12 cellular contexts compared by ENCODE assay signal in genomic region chr6:29886686-29887085, GRCh38. TPM values are rescaled to one million over a fixed set of nuclear protein-coding genes. Genes with fewer than 3 reads are reported as not detected.
DNase-seq lines count a peak whose midpoint lies in the region; ATAC-seq, FAIRE-seq and TF ChIP-seq lines count a peak whose summit lies in the region.
"Had no signal": no experiment of that assay in that cellular context is flagged by ENCODE, and none has a peak within 500 bp of the region (broad histone marks: within the 10 kb centered on the region; RNA-seq: fewer than 3 reads in every experiment).

No MANE protein-coding gene starts in this region.

- H3K4me1 Mint-ChIP-seq in activated T-helper 2 cell treated with anti-CD3 and anti-CD28 coated beads, Interferon-gamma antibody, Interleukin-2, Interleukin-4, amounts not matched to agents 10 μg/mL and 5 μg/mL and 100 μg/mL, durations not matched to agents 14 hours and 24 hours and 36 hours (ENCODE audit: low read depth): peaks cover 9% of the 10 kb centered on the region
- H3K4me1 Mint-ChIP-seq in memory B cell (peaks cover 12% of the 10 kb centered on the region), type B pancreatic cell (ENCODE audit: unreplicated experiment) (no peaks in the 10 kb centered on the region), T-helper 17 cell (peaks cover 2% of the 10 kb centered on the region)

- no peak for FAIRE-seq in RCC 7860 (lab: Jason Lieb, UNC)
- FAIRE-seq: colon had no signal

- H3K27ac ChIP-seq in left ventricle myocardium inferior (replicated peaks): peak overlapping the region; percentile 92

- intact Hi-C loops in left ventricle myocardium inferior (cut with micrococcal nuclease): no loop called here
- intact Hi-C loops in cardiac septum (cut with DNase I): loop anchor here (5.0 kb wide), 2 partner anchors 41 to 56 kb away; partner anchors contain the start of gene HLA-A
- intact Hi-C loops in activated T-helper 2 cell treated with anti-CD3 and anti-CD28 coated beads, Interferon-gamma antibody, Interleukin-2, Interleukin-4, amounts not matched to agents 10 μg/mL and 5 μg/mL and 100 μg/mL, durations not matched to agents 14 hours and 24 hours and 36 hours (cut with micrococcal nuclease): loop anchor here (10.0 kb wide), 1 partner anchor 78 kb away; no protein-coding TSS in a partner anchor

- H3K27me3 ChIP-seq in left ventricle myocardium inferior (ENCODE audit: low read depth): no peaks in the 10 kb centered on the region

- DNase-seq in left ventricle myocardium inferior: no peak
- no peak for DNase-seq in cardiac septum (ENCODE audit: low spot score)
- no peak for DNase-seq in activated T-helper 2 cell treated with anti-CD3 and anti-CD28 coated beads, Interferon-gamma antibody, Interleukin-2, Interleukin-4, amounts not matched to agents 10 μg/mL and 5 μg/mL and 100 μg/mL, durations not matched to agents 14 hours and 24 hours and 36 hours (ENCODE audit: low spot score)
- no peak for DNase-seq in memory B cell (ENCODE audit: low spot score in 2 of 2)
- no peak for DNase-seq in type B pancreatic cell (ENCODE audit: extremely low spot score, unreplicated experiment)
- no peak for DNase-seq in T-helper 17 cell
- DNase-seq in RCC 7860 (ENCODE audit: low spot score): no peak
- DNase-seq: COR-L47, NCI-H1105 treated with DMSO at 0.1 percent for 48 hours, NCI-H774 had no signal

- H3K4me1 ChIP-seq in left ventricle myocardium inferior: peaks cover 10% of the 10 kb centered on the region

- ATAC-seq in memory B cell (ENCODE audit: low read depth): no peak
- ATAC-seq in T-helper 17 cell: no peak
- ATAC-seq in HG03432 (IDR thresholded peaks at IDR 0.05; ENCODE audit: unreplicated experiment): no peak

- H3K27me3 Mint-ChIP-seq in activated T-helper 2 cell treated with anti-CD3 and anti-CD28 coated beads, Interferon-gamma antibody, Interleukin-2, Interleukin-4, amounts not matched to agents 10 μg/mL and 5 μg/mL and 100 μg/mL, durations not matched to agents 14 hours and 24 hours and 36 hours (ENCODE audit: low read depth): peaks cover 24% of the 10 kb centered on the region
- H3K27me3 Mint-ChIP-seq in memory B cell (no peaks in the 10 kb centered on the region), type B pancreatic cell (peaks cover 78% of the 10 kb centered on the region), T-helper 17 cell (no peaks in the 10 kb centered on the region)

- no peaks in the 10 kb centered on the region for H3K36me3 ChIP-seq in left ventricle myocardium inferior

- H3K9me3 Mint-ChIP-seq in activated T-helper 2 cell treated with anti-CD3 and anti-CD28 coated beads, Interferon-gamma antibody, Interleukin-2, Interleukin-4, amounts not matched to agents 10 μg/mL and 5 μg/mL and 100 μg/mL, durations not matched to agents 14 hours and 24 hours and 36 hours: peaks cover 18% of the 10 kb centered on the region
- no peaks in the 10 kb centered on the region for H3K9me3 Mint-ChIP-seq in memory B cell
- no peaks in the 10 kb centered on the region for H3K9me3 Mint-ChIP-seq in type B pancreatic cell

- H3K9me3 ChIP-seq in left ventricle myocardium inferior (replicated peaks) (no peaks in the 10 kb centered on the region), T-helper 17 cell (ENCODE audit: control insufficient read depth, low read length, poor library complexity, severe bottlenecking) (no peaks in the 10 kb centered on the region)

- H3K4me3 Mint-ChIP-seq in activated T-helper 2 cell treated with anti-CD3 and anti-CD28 coated beads, Interferon-gamma antibody, Interleukin-2, Interleukin-4, amounts not matched to agents 10 μg/mL and 5 μg/mL and 100 μg/mL, durations not matched to agents 14 hours and 24 hours and 36 hours (ENCODE audit: low read depth): peak overlapping the region; percentile 81
- H3K4me3 Mint-ChIP-seq in memory B cell: peak overlapping the region; percentile 87
- peak overlapping the region; percentile 73 for H3K4me3 Mint-ChIP-seq in type B pancreatic cell
- H3K4me3 Mint-ChIP-seq in T-helper 17 cell: no peak overlapping the region

- peak overlapping the region; percentile 73 for H3K4me3 ChIP-seq in left ventricle myocardium inferior

- H3K36me3 Mint-ChIP-seq in activated T-helper 2 cell treated with anti-CD3 and anti-CD28 coated beads, Interferon-gamma antibody, Interleukin-2, Interleukin-4, amounts not matched to agents 10 μg/mL and 5 μg/mL and 100 μg/mL, durations not matched to agents 14 hours and 24 hours and 36 hours (ENCODE audit: low read depth): peaks cover 15% of the 10 kb centered on the region
- H3K36me3 Mint-ChIP-seq in memory B cell (peaks cover 16% of the 10 kb centered on the region), type B pancreatic cell (no peaks in the 10 kb centered on the region), T-helper 17 cell (ENCODE audit: low read depth) (no peaks in the 10 kb centered on the region)

- TF ChIP-seq CTCF in left ventricle myocardium inferior (IDR thresholded peaks at IDR 0.05; ENCODE audit: borderline replicate concordance) (no peak), type B pancreatic cell (conservative IDR thresholded peaks at IDR 0.05) (no peak)

- H3K27ac Mint-ChIP-seq in activated T-helper 2 cell treated with anti-CD3 and anti-CD28 coated beads, Interferon-gamma antibody, Interleukin-2, Interleukin-4, amounts not matched to agents 10 μg/mL and 5 μg/mL and 100 μg/mL, durations not matched to agents 14 hours and 24 hours and 36 hours: no peak overlapping the region
- peak overlapping the region; percentile 98 for H3K27ac Mint-ChIP-seq in memory B cell
- H3K27ac Mint-ChIP-seq in type B pancreatic cell: peak overlapping the region; percentile 6
- H3K27ac Mint-ChIP-seq in T-helper 17 cell: no peak overlapping the region

RNA-seq across cellular contexts. Expression of gene HLA-A, which starts 55.6 kb away (rescaled TPM):
- 252 TPM for total RNA-seq in left ventricle myocardium inferior
- total RNA-seq in cardiac septum: 268 TPM
- total RNA-seq in activated T-helper 2 cell treated with anti-CD3 and anti-CD28 coated beads, Interferon-gamma antibody, Interleukin-2, Interleukin-4, amounts not matched to agents 10 μg/mL and 5 μg/mL and 100 μg/mL, durations not matched to agents 14 hours and 24 hours and 36 hours: 1,569 and 1,592 TPM in 2 replicates
- 183 and 209 TPM in 2 replicates for total RNA-seq in type B pancreatic cell (ENCODE audit: low replicate concordance)
- total RNA-seq in T-helper 17 cell: 1,000 to 10,000 TPM; 1,960 to 2,242 TPM

RNA-seq across cellular contexts. Expression of gene HLA-G, which starts 59.1 kb away (rescaled TPM):
- not detected for total RNA-seq in left ventricle myocardium inferior
- 0.62 TPM for total RNA-seq in cardiac septum
- total RNA-seq in activated T-helper 2 cell treated with anti-CD3 and anti-CD28 coated beads, Interferon-gamma antibody, Interleukin-2, Interleukin-4, amounts not matched to agents 10 μg/mL and 5 μg/mL and 100 μg/mL, durations not matched to agents 14 hours and 24 hours and 36 hours: 1.1 and 1.2 TPM in 2 replicates
- total RNA-seq in type B pancreatic cell (ENCODE audit: low replicate concordance): 4.6 and 8.3 TPM in 2 replicates
- total RNA-seq in T-helper 17 cell: under 1 TPM in 1 of 2 donors, not detected in 1; 0.85 TPM

Comparison
In these comparisons a context has a peak if more than half of its experiments do, and no peak if none do; other contexts are left out.
1. H3K27ac Mint-ChIP-seq: peak in memory B cell (single experiment) and type B pancreatic cell (single experiment); none in activated T-helper 2 cell treated with anti-CD3 and anti-CD28 coated beads, Interferon-gamma antibody, Interleukin-2, Interleukin-4, amounts not matched to agents 10 μg/mL and 5 μg/mL and 100 μg/mL, durations not matched to agents 14 hours and 24 hours and 36 hours (single experiment) and T-helper 17 cell (single experiment).